ENCODE assay signal across 8 cellular contexts in the genomic region with DNA sequence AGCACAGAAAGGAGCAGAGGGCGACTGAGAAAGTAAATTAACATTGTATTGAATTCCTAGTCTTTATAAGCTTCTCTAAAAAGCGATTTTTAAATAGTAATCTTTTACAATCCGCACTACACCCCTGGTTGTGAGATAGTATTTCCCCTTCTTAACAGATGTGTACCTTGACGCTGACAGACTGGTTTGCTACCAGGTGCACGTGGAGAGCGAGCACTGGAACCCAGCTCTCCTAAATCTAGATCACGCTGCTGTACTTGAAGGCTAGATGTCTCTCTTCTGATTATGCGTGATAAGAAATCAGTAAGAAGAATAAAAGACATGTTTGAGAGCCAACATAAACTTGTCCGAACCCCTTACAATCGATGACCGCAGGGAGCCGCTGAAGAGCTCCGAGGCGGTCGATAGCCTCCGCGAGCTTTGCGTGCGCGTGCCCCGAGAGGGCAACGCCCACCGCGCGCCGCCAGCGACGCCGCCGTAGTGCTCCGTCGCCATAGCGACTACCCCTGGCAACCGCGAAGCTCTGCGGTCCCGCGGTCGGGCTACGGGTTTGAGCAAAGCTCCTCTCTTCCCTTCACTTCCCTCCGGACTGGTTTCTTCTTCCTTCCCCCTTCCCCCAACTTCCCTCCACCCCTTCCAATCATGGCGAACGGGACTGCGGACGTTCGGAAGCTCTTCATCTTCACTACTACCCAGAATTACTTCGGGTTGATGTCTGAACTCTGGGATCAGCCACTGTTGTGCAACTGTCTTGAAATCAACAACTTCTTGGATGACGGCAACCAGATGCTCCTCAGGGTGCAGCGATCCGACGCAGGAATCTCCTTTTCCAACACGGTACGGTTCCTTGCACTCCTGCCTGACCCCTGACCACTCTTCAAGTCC. TPM values are rescaled to one million over a fixed set of nuclear protein-coding genes. Genes with fewer than 3 reads are reported as not detected.
DNase-seq lines count a peak whose midpoint lies in the region; ATAC-seq, FAIRE-seq and TF ChIP-seq lines count a peak whose summit lies in the region.

A gene with protein sequence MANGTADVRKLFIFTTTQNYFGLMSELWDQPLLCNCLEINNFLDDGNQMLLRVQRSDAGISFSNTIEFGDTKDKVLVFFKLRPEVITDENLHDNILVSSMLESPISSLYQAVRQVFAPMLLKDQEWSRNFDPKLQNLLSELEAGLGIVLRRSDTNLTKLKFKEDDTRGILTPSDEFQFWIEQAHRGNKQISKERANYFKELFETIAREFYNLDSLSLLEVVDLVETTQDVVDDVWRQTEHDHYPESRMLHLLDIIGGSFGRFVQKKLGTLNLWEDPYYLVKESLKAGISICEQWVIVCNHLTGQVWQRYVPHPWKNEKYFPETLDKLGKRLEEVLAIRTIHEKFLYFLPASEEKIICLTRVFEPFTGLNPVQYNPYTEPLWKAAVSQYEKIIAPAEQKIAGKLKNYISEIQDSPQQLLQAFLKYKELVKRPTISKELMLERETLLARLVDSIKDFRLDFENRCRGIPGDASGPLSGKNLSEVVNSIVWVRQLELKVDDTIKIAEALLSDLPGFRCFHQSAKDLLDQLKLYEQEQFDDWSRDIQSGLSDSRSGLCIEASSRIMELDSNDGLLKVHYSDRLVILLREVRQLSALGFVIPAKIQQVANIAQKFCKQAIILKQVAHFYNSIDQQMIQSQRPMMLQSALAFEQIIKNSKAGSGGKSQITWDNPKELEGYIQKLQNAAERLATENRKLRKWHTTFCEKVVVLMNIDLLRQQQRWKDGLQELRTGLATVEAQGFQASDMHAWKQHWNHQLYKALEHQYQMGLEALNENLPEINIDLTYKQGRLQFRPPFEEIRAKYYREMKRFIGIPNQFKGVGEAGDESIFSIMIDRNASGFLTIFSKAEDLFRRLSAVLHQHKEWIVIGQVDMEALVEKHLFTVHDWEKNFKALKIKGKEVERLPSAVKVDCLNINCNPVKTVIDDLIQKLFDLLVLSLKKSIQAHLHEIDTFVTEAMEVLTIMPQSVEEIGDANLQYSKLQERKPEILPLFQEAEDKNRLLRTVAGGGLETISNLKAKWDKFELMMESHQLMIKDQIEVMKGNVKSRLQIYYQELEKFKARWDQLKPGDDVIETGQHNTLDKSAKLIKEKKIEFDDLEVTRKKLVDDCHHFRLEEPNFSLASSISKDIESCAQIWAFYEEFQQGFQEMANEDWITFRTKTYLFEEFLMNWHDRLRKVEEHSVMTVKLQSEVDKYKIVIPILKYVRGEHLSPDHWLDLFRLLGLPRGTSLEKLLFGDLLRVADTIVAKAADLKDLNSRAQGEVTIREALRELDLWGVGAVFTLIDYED (N-terminal part only) (plus strand): TSS at position 494 of the 885 bp plus-strand sequence. CDS start 149 bp downstream, at position 643.

- H3K27ac ChIP-seq in endothelial cell of umbilical vein (ENCODE audit: insufficient read depth, low read depth, low read length) = no peak within 1 kb of the TSS

- DNase-seq in COLO668 (lab: John Stamatoyannopoulos, UW; ENCODE audit: unreplicated experiment) (peak; percentile 94), GM20000 (ENCODE audit: low spot score) (peak; percentile 90), HS-27A (ENCODE audit: low read depth) (peak; percentile 53), NOMO-1 treated with dmso at 0.1 percent for 144 hours (lab: John Stamatoyannopoulos, UW; ENCODE audit: unreplicated experiment) (peak; percentile 73), endothelial cell of umbilical vein (ENCODE audit: low read depth, low spot score) (peak; percentile 92), middle frontal gyrus (ENCODE audit: extremely low spot score, low spot score) (peak; percentile 83)
- peak; percentile 93 for DNase-seq in activated CD8-positive, alpha-beta memory T cell treated with anti-CD3 and anti-CD28 coated beads, Interleukin-2, amount 10 ng/mL, durations not matched to agents 7 days and 5 days
- peak; percentile 83 to 84 for DNase-seq in stimulated activated CD8-positive, alpha-beta memory T cell treated with anti-CD3 and anti-CD28 coated beads, Interleukin-15, amount 100 ng/mL, for 48 hours (ENCODE audit: low read depth in 2 of 2)

- peaks cover 13% of the 10 kb centered on the region for H3K27me3 Mint-ChIP-seq in activated CD8-positive, alpha-beta memory T cell treated with anti-CD3 and anti-CD28 coated beads, Interleukin-2, amount 10 ng/mL, durations not matched to agents 7 days and 5 days

- CTCF ChIA-PET in activated CD8-positive, alpha-beta memory T cell treated with anti-CD3 and anti-CD28 coated beads, Interleukin-2, amount 10 ng/mL, durations not matched to agents 7 days and 5 days (lab: Charles Lee) = interaction anchor here (0.8 to 1.6 kb wide), 15 partner anchors 9 to 495 kb away, joined by 3 to 28 read pairs (median 4); a partner anchor contains a TSS
- CTCF ChIA-PET in endothelial cell of umbilical vein (lab: Charles Lee) = interaction anchor here (0.6 to 1.5 kb wide), 22 partner anchors 9 to 573 kb away, joined by 3 to 13 read pairs (median 4); a partner anchor contains a TSS

- peak within 1 kb of the TSS; percentile 90 for H3K4me3 Mint-ChIP-seq in activated CD8-positive, alpha-beta memory T cell treated with anti-CD3 and anti-CD28 coated beads, Interleukin-2, amount 10 ng/mL, durations not matched to agents 7 days and 5 days

- no peaks in the 10 kb centered on the region for H3K36me3 ChIP-seq in endothelial cell of umbilical vein (ENCODE audit: control insufficient read depth in 2 of 2, extremely low read depth in 1 of 2, insufficient read depth in 2 of 2, low read length in 2 of 2)

- peak within 1 kb of the TSS; percentile 89 for H3K27ac Mint-ChIP-seq in activated CD8-positive, alpha-beta memory T cell treated with anti-CD3 and anti-CD28 coated beads, Interleukin-2, amount 10 ng/mL, durations not matched to agents 7 days and 5 days

- peaks cover 28% of the 10 kb centered on the region for H3K4me1 Mint-ChIP-seq in activated CD8-positive, alpha-beta memory T cell treated with anti-CD3 and anti-CD28 coated beads, Interleukin-2, amount 10 ng/mL, durations not matched to agents 7 days and 5 days

- peaks cover 6% of the 10 kb centered on the region for H3K4me1 ChIP-seq in endothelial cell of umbilical vein (ENCODE audit: control insufficient read depth, extremely low read depth, insufficient read depth, low read length)

- no peaks in the 10 kb centered on the region for H4K20me1 ChIP-seq in endothelial cell of umbilical vein (replicated peaks; ENCODE audit: control insufficient read depth, extremely low read depth, insufficient read depth, low read length)

- H3K9ac ChIP-seq in endothelial cell of umbilical vein (replicated peaks; ENCODE audit: extremely low read depth, insufficient read depth, low read length) = peak within 1 kb of the TSS; percentile 46

- H2AFZ ChIP-seq in endothelial cell of umbilical vein (ENCODE audit: low read depth, low read length) = peak within 1 kb of the TSS; percentile 97

- FAIRE-seq in endothelial cell of umbilical vein (lab: Jason Lieb, UNC) = peak; percentile 80

- dilution Hi-C loops in endothelial cell of umbilical vein (cut with MboI; ENCODE audit: extremely low pct_ligation_motif_present, low sequenced_read_pairs) = no loop called here

- peak; percentile 41 for TF ChIP-seq POLR2A in endothelial cell of umbilical vein (IDR thresholded peaks at IDR 0.05; ENCODE audit: low read depth, low read length)

- intact Hi-C loops in endothelial cell of umbilical vein (cut with micrococcal nuclease) = loop anchor here (1.0 to 10.0 kb wide), 4 partner anchors 17 to 1046 kb away; a partner anchor contains a TSS

- no peaks in the 10 kb centered on the region for H3K9me1 ChIP-seq in endothelial cell of umbilical vein (replicated peaks; ENCODE audit: control insufficient read depth, extremely low read depth, insufficient read depth, low read length)

- H3K36me3 Mint-ChIP-seq in activated CD8-positive, alpha-beta memory T cell treated with anti-CD3 and anti-CD28 coated beads, Interleukin-2, amount 10 ng/mL, durations not matched to agents 7 days and 5 days = no peaks in the 10 kb centered on the region

- peak within 1 kb of the TSS; percentile 21 to 73 (median 71) for H3K4me3 ChIP-seq in endothelial cell of umbilical vein (replicated peaks in 1 of 3; ENCODE audit: insufficient read depth in 1 of 3, low read depth in 1 of 3, low read length in 3 of 3)

- POLR2A ChIA-PET in endothelial cell of umbilical vein (lab: Charles Lee) = interaction anchor here (1.3 kb wide), 1 partner anchor 17 kb away, joined by 9 read pairs; a partner anchor contains a TSS

- peak within 1 kb of the TSS; percentile 80 for H3K4me2 ChIP-seq in endothelial cell of umbilical vein (ENCODE audit: insufficient read depth, low read length)

- H3K9me3 ChIP-seq in endothelial cell of umbilical vein (replicated peaks; ENCODE audit: control insufficient read depth, insufficient read depth, low read length) = no peaks in the 10 kb centered on the region

- TSS peak; percentile 67 for BruUV-seq in endothelial cell of umbilical vein (replicated peaks; lab: Mats Ljungman, UMichigan)

- peak; percentile 17 for TF ChIP-seq CTCF in GM20000 (IDR thresholded peaks at IDR 0.05; ENCODE audit: extremely low read depth, missing control alignments)
- TF ChIP-seq CTCF in endothelial cell of umbilical vein (IDR thresholded peaks at IDR 0.05; ENCODE audit: extremely low read depth in 1 of 2, insufficient read depth in 1 of 2, low read depth in 1 of 2, low read length in 2 of 2) = peak; percentile 39 to 66

- H3K27me3 ChIP-seq in endothelial cell of umbilical vein (ENCODE audit: control insufficient read depth in 2 of 2, insufficient read depth in 2 of 2, low read length in 2 of 2) = peaks cover 7 to 15% of the 10 kb centered on the region in 2 experiments

- no peaks in the 10 kb centered on the region for H3K79me2 ChIP-seq in endothelial cell of umbilical vein (ENCODE audit: control insufficient read depth, insufficient read depth, low read length)

- no peaks in the 10 kb centered on the region for H3K9me3 Mint-ChIP-seq in activated CD8-positive, alpha-beta memory T cell treated with anti-CD3 and anti-CD28 coated beads, Interleukin-2, amount 10 ng/mL, durations not matched to agents 7 days and 5 days (ENCODE audit: low read depth)

- ATAC-seq in activated CD8-positive, alpha-beta memory T cell treated with anti-CD3 and anti-CD28 coated beads, Interleukin-2, amount 10 ng/mL, durations not matched to agents 7 days and 5 days = peak; percentile 94

RNA-seq across cellular contexts. Expression of the gene that starts here (rescaled TPM):
- 1 to 10 TPM; 4.3 to 4.9 TPM for total RNA-seq in activated CD8-positive, alpha-beta memory T cell treated with anti-CD3 and anti-CD28 coated beads, Interleukin-2, amount 10 ng/mL, durations not matched to agents 7 days and 5 days
- 4.2 and 5.7 TPM in 2 replicates for total RNA-seq in endothelial cell of umbilical vein
- 1.5 and 1.9 TPM in 2 replicates for polyA plus RNA-seq in endothelial cell of umbilical vein
- 1.3 and 2.3 TPM in 2 replicates for polyA plus RNA-seq in endothelial cell of umbilical vein (2011; cell fraction: cytosol; rRNA removed)
- 5.6 and 6.8 TPM in 2 replicates for polyA plus RNA-seq in endothelial cell of umbilical vein (2011; cell fraction: nucleus; rRNA removed)
- 2.2 and 2.5 TPM in 2 replicates for polyA plus RNA-seq in endothelial cell of umbilical vein (2012)
- 4.2 and 5.3 TPM in 2 replicates for polyA minus RNA-seq in endothelial cell of umbilical vein
- polyA minus RNA-seq in endothelial cell of umbilical vein (2011; cell fraction: cytosol; rRNA and poly(A)+ RNA removed) = 4.8 TPM
- polyA minus RNA-seq in endothelial cell of umbilical vein (2011; cell fraction: nucleus; rRNA and poly(A)+ RNA removed) = 13.1 and 15.8 TPM in 2 replicates
